In the genomic region with DNA sequence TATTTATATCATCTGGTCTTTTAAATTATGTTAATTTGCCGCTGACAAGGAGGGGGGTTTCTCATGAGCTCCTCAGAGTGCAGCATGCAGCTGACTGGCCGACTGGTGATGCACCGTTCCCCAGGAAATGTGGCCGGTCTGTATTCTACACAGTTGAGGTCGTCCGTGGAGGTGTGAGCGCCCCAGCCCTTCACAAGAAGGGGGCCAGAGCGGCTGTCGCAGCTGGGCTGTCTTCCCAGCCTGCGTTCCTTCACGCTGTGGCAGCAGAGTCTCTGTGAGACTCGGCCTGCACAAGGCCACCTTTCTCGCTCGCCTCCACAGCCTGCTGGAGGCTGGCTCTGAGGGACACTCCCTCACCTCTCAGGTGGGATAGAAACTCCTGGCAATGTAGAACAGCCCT, we compare ENCODE assay signal across 23 cellular contexts.
"Had no signal": no experiment of that assay in that cellular context is flagged by ENCODE, and none has a peak within 500 bp of the region (broad histone marks: within the 10 kb centered on the region; RNA-seq: fewer than 3 reads in every experiment).

No MANE protein-coding gene starts in this region.

- H3K27me3 ChIP-seq: dorsolateral prefrontal cortex, neutrophil, sigmoid colon, stomach, transverse colon had no signal

- H3K4me3 ChIP-seq: dorsolateral prefrontal cortex, left ventricle myocardium inferior, lower lobe of right lung, sigmoid colon, skin epidermis, stomach, thoracic aorta, transverse colon had no signal

- H3K27ac ChIP-seq: left ventricle myocardium inferior, lower lobe of right lung, neutrophil, sigmoid colon, skin epidermis, stomach, thoracic aorta, transverse colon had no signal

- H3K9me3 ChIP-seq: left ventricle myocardium inferior, lower lobe of right lung, neutrophil, sigmoid colon, stomach, thoracic aorta, transverse colon had no signal

- FAIRE-seq: endometrium, frontal cortex, keratinocyte had no signal

- ATAC-seq: esophagus mucosa, lower lobe of right lung had no signal

- DNase-seq: cortex of kidney; effector CD8-positive, alpha-beta T cell; left cardiac atrium; left ventricle myocardium inferior; lower lobe of right lung; midbrain; naive B cell; nephron progenitor cell; sigmoid colon; stimulated activated CD4-positive, alpha-beta T cell treated with anti-CD3 and anti-CD28 coated beads, Interleukin-2, amount 100 ng/mL, for 24 hours; stimulated activated CD4-positive, alpha-beta T cell treated with anti-CD3 and anti-CD28 coated beads, Interleukin-4, amount 100 ng/mL, for 4 hours; stimulated activated naive B cell treated with anti-CD40 and anti-IgM and Interleukin-4, amounts not matched to agents 10 μg/mL and 1 μg/mL and 100 μg/mL, for 72 hours; stomach; substantia nigra; transverse colon had no signal
